ENCODE assay signal across 10 cellular contexts in genomic region chr10:99536400-99537254, GRCh38. TPM values are rescaled to one million over a fixed set of nuclear protein-coding genes. Genes with fewer than 3 reads are reported as not detected.
DNase-seq lines count a peak whose midpoint lies in the region; ATAC-seq, FAIRE-seq and TF ChIP-seq lines count a peak whose summit lies in the region.
"Had no signal": no experiment of that assay in that cellular context is flagged by ENCODE, and none has a peak within 500 bp of the region (broad histone marks: within the 10 kb centered on the region; RNA-seq: fewer than 3 reads in every experiment).

No MANE protein-coding gene starts in this region.

- H3K4me3 Mint-ChIP-seq in astrocyte (ENCODE audit: unreplicated experiment) (no peak overlapping the region), mesothelial cell of epicardium (peak overlapping the region; percentile 52), type B pancreatic cell (peak overlapping the region; percentile 84)

- H3K27ac ChIP-seq in cardiac muscle cell (no peak overlapping the region), right atrium auricular region (no peak overlapping the region), astrocyte (ENCODE audit: low read depth, low read length) (no peak overlapping the region)

- peak overlapping the region; percentile 56 for H2AFZ ChIP-seq in astrocyte (ENCODE audit: low read depth, low read length)

- H3K9me3 ChIP-seq in cardiac muscle cell (ENCODE audit: low read depth): no peaks in the 10 kb centered on the region
- no peaks in the 10 kb centered on the region for H3K9me3 ChIP-seq in right atrium auricular region
- peaks cover 17% of the 10 kb centered on the region for H3K9me3 ChIP-seq in astrocyte (ENCODE audit: insufficient read depth, low read depth, low read length)

- H3K79me2 ChIP-seq in astrocyte (ENCODE audit: insufficient read depth, low read length): no peaks in the 10 kb centered on the region

- H3K4me3 ChIP-seq in cardiac muscle cell (peak overlapping the region; percentile 18), right atrium auricular region (peak overlapping the region in 1 of 2 donors; percentile 26), astrocyte (ENCODE audit: insufficient read depth, low read depth, low read length) (no peak overlapping the region)

- peak in 1 of 2 donors; percentile 63 for DNase-seq in cardiac muscle cell (ENCODE audit: low read depth in 1 of 2, low spot score in 1 of 2)
- no peak for DNase-seq in right atrium auricular region (ENCODE audit: low spot score)
- DNase-seq in astrocyte (ENCODE audit: low read depth): no peak
- DNase-seq in mesothelial cell of epicardium (ENCODE audit: low spot score in 2 of 2, unreplicated experiment in 2 of 2): no peak
- DNase-seq in type B pancreatic cell (ENCODE audit: extremely low spot score, unreplicated experiment): no peak
- no peak for DNase-seq in NK-92 treated with Interleukin-12 subunit alpha and Interleukin-12 subunit beta, amount 100 ng/mL, for 24 hours (lab: John Stamatoyannopoulos, UW)
- DNase-seq: KG1, SHP77 treated with DMSO at 0.1 percent for 48 hours had no signal

- no peak for ATAC-seq in HG03095 (IDR thresholded peaks at IDR 0.05; ENCODE audit: unreplicated experiment)
- ATAC-seq in HG03354 (IDR thresholded peaks at IDR 0.05; ENCODE audit: poor library complexity, severe bottlenecking, unreplicated experiment): no peak

- H3K27me3 ChIP-seq in cardiac muscle cell (peaks cover 100% of the 10 kb centered on the region), right atrium auricular region (peaks cover 47 to 87% of the 10 kb centered on the region in 2 donors), astrocyte (ENCODE audit: insufficient read depth, low read length) (peaks cover 94% of the 10 kb centered on the region)

- H4K20me1 ChIP-seq in astrocyte (ENCODE audit: insufficient read depth, low read length): no peaks in the 10 kb centered on the region

- peaks cover 9% of the 10 kb centered on the region for H3K4me1 ChIP-seq in cardiac muscle cell (ENCODE audit: low read depth)
- H3K4me1 ChIP-seq in right atrium auricular region: peaks cover 0 to 53% of the 10 kb centered on the region in 2 donors
- H3K4me1 ChIP-seq in astrocyte (ENCODE audit: insufficient read depth, low read length): no peaks in the 10 kb centered on the region

- H3K9ac ChIP-seq in astrocyte (ENCODE audit: low read length): no peak overlapping the region

- H3K9me3 Mint-ChIP-seq in astrocyte (ENCODE audit: unreplicated experiment): peaks cover 33% of the 10 kb centered on the region
- H3K9me3 Mint-ChIP-seq in mesothelial cell of epicardium: no peaks in the 10 kb centered on the region
- no peaks in the 10 kb centered on the region for H3K9me3 Mint-ChIP-seq in type B pancreatic cell

- H3K4me1 Mint-ChIP-seq in astrocyte (ENCODE audit: low read depth, unreplicated experiment) (no peaks in the 10 kb centered on the region), mesothelial cell of epicardium (peaks cover 13% of the 10 kb centered on the region), type B pancreatic cell (ENCODE audit: unreplicated experiment) (peaks cover 12% of the 10 kb centered on the region)

- H3K36me3 ChIP-seq in cardiac muscle cell (no peaks in the 10 kb centered on the region), right atrium auricular region (no peaks in the 10 kb centered on the region), astrocyte (ENCODE audit: insufficient read depth, low read length) (no peaks in the 10 kb centered on the region)

- peak overlapping the region; percentile 64 for H3K4me2 ChIP-seq in astrocyte (ENCODE audit: low read length)

- peak overlapping the region; percentile 41 for H3K27ac Mint-ChIP-seq in astrocyte (ENCODE audit: unreplicated experiment)
- H3K27ac Mint-ChIP-seq in mesothelial cell of epicardium: no peak overlapping the region
- H3K27ac Mint-ChIP-seq in type B pancreatic cell: peak overlapping the region; percentile 21

- H3K27me3 Mint-ChIP-seq in astrocyte (ENCODE audit: low read depth, unreplicated experiment): peaks cover 80% of the 10 kb centered on the region
- H3K27me3 Mint-ChIP-seq in mesothelial cell of epicardium (ENCODE audit: low read depth): peaks cover 97% of the 10 kb centered on the region
- H3K27me3 Mint-ChIP-seq in type B pancreatic cell: peaks cover 96% of the 10 kb centered on the region

- H3K36me3 Mint-ChIP-seq in astrocyte (ENCODE audit: low read depth, unreplicated experiment) (peaks cover 10% of the 10 kb centered on the region), mesothelial cell of epicardium (no peaks in the 10 kb centered on the region), type B pancreatic cell (no peaks in the 10 kb centered on the region)

- TF ChIP-seq CTCF in cardiac muscle cell (IDR thresholded peaks at IDR 0.05; ENCODE audit: low read depth, low read length) (no peak), right atrium auricular region (IDR thresholded peaks at IDR 0.05) (no peak), astrocyte (IDR thresholded peaks at IDR 0.05; ENCODE audit: insufficient read depth, low read depth, low read length) (no peak), mesothelial cell of epicardium (IDR thresholded peaks at IDR 0.05; ENCODE audit: unreplicated experiment) (no peak), type B pancreatic cell (conservative IDR thresholded peaks at IDR 0.05) (no peak)

- no peak for FAIRE-seq in astrocyte (lab: Jason Lieb, UNC)

RNA-seq across cellular contexts. Expression of gene NKX2-3, which starts 3.9 kb away (rescaled TPM):
- total RNA-seq in cardiac muscle cell (not detected in 2 replicates), right atrium auricular region (not detected), astrocyte (not detected in 2 replicates), mesothelial cell of epicardium (not detected in 3 replicates), type B pancreatic cell (ENCODE audit: low replicate concordance) (not detected in 2 replicates)
- polyA plus RNA-seq in cardiac muscle cell: 0.39 TPM in 1 of 2 replicates, not detected in the other
